In the genomic region with DNA sequence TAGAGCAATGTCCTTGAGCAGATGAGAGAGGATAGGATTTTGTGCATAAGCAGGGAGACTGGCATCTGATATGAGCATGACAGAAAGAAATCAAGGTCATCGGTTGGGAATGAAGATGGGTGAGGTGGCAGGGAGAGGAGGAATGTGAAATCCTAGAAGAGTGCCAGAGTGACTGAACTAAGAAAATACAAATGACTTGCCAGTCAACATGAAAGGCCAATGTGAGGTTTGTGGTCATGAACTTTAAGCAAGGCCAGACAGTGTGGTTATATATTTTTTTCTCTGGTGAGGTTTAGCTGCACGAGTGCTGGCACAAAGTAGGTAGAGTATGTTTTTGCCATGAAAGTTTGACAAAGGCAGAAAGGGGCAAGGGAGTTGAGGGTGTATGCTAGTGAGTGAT, we compare ENCODE assay signal across 10 cellular contexts. TPM values are rescaled to one million over a fixed set of nuclear protein-coding genes. Genes with fewer than 3 reads are reported as not detected.
DNase-seq lines count a peak whose midpoint lies in the region; ATAC-seq lines count a peak whose summit lies in the region.
"Had no signal": no experiment of that assay in that cellular context is flagged by ENCODE, and none has a peak within 500 bp of the region (broad histone marks: within the 10 kb centered on the region; RNA-seq: fewer than 3 reads in every experiment).

No MANE protein-coding gene starts in this region.

- ATAC-seq in activated naive CD4-positive, alpha-beta T cell treated with anti-CD3 and anti-CD28 coated beads, Interleukin-2, amount 50 U/mL, for 72 hours: peak; percentile 78 to 79
- peak; percentile 89 for ATAC-seq in HG02870 (IDR thresholded peaks at IDR 0.05; ENCODE audit: unreplicated experiment)
- peak; percentile 92 to 97 for ATAC-seq in stimulated activated naive B cell treated with anti-CD40 and anti-IgM and Interleukin-4, amounts not matched to agents 10 μg/mL and 1 μg/mL and 100 μg/mL, for 72 hours (replicated peaks)
- no peak for ATAC-seq in sciatic nerve

- peaks cover 0 to 10% of the 10 kb centered on the region in 2 donors for H3K36me3 Mint-ChIP-seq in activated naive CD4-positive, alpha-beta T cell treated with anti-CD3 and anti-CD28 coated beads, Interleukin-2, amount 50 U/mL, for 72 hours
- H3K36me3 Mint-ChIP-seq in stimulated activated naive B cell treated with anti-CD40 and anti-IgM and Interleukin-4, amounts not matched to agents 10 μg/mL and 1 μg/mL and 100 μg/mL, for 72 hours: peaks cover 0 to 7% of the 10 kb centered on the region in 2 donors
- H3K36me3 Mint-ChIP-seq in CD4-positive, alpha-beta memory T cell: no peaks in the 10 kb centered on the region

- H3K9me3 Mint-ChIP-seq in activated naive CD4-positive, alpha-beta T cell treated with anti-CD3 and anti-CD28 coated beads, Interleukin-2, amount 50 U/mL, for 72 hours: no peaks in the 10 kb centered on the region
- H3K9me3 Mint-ChIP-seq in stimulated activated naive B cell treated with anti-CD40 and anti-IgM and Interleukin-4, amounts not matched to agents 10 μg/mL and 1 μg/mL and 100 μg/mL, for 72 hours: no peaks in the 10 kb centered on the region
- no peaks in the 10 kb centered on the region for H3K9me3 Mint-ChIP-seq in CD4-positive, alpha-beta memory T cell

- peaks cover 11 to 23% of the 10 kb centered on the region in 2 donors for H3K4me1 Mint-ChIP-seq in stimulated activated naive B cell treated with anti-CD40 and anti-IgM and Interleukin-4, amounts not matched to agents 10 μg/mL and 1 μg/mL and 100 μg/mL, for 72 hours
- H3K4me1 Mint-ChIP-seq in CD4-positive, alpha-beta memory T cell: peaks cover 0 to 16% (median 8%) of the 10 kb centered on the region in 4 donors

- peaks cover 12 to 16% of the 10 kb centered on the region in 2 donors for H3K27me3 Mint-ChIP-seq in stimulated activated naive B cell treated with anti-CD40 and anti-IgM and Interleukin-4, amounts not matched to agents 10 μg/mL and 1 μg/mL and 100 μg/mL, for 72 hours
- H3K27me3 Mint-ChIP-seq in CD4-positive, alpha-beta memory T cell: peaks cover 11 to 19% of the 10 kb centered on the region in 2 donors

- DNase-seq in activated naive CD4-positive, alpha-beta T cell treated with anti-CD3 and anti-CD28 coated beads, Interleukin-2, amount 50 U/mL, for 72 hours (ENCODE audit: low spot score in 2 of 2): no peak
- no peak for DNase-seq in activated naive CD4-positive, alpha-beta T cell treated with anti-CD3 and anti-CD28 coated beads, Interleukin-2, amount 50 U/mL, for 16 hours
- DNase-seq in SW480 (ENCODE audit: low spot score): peak; percentile 86
- peak; percentile 32 for DNase-seq in stimulated activated naive B cell treated with anti-CD40 and anti-IgM and Interleukin-4, amounts not matched to agents 10 μg/mL and 1 μg/mL and 100 μg/mL, for 72 hours
- DNase-seq in sciatic nerve (ENCODE audit: low spot score): no peak
- no peak for DNase-seq in middle frontal gyrus (ENCODE audit: extremely low spot score, low spot score)
- DNase-seq in CD4-positive, alpha-beta memory T cell: no peak
- DNase-seq: activated T-cell treated with anti-CD3 and anti-CD28 coated beads, Interleukin-2, amount 50 U/mL, for 1 hour; NCI-H2107 had no signal

- intact Hi-C loops in sciatic nerve (cut with DNase I): no loop called here
- intact Hi-C loops in CD4-positive, alpha-beta memory T cell (cut with micrococcal nuclease): no loop called here

- H3K36me3 ChIP-seq in CD4-positive, alpha-beta memory T cell (ENCODE audit: insufficient read depth, low read length): no peaks in the 10 kb centered on the region

- CTCF ChIA-PET in CD4-positive, alpha-beta memory T cell (lab: Charles Lee; ENCODE audit: partially characterized antibody): interaction anchor here (1.7 kb wide), 1 partner anchor 512 kb away, joined by 4 read pairs; no protein-coding TSS in a partner anchor

- no peaks in the 10 kb centered on the region for H3K27me3 ChIP-seq in CD4-positive, alpha-beta memory T cell (ENCODE audit: insufficient read depth, low read length)

- H3K27ac ChIP-seq in CD4-positive, alpha-beta memory T cell (ENCODE audit: low read depth, low read length): no peak overlapping the region

- H3K9me3 ChIP-seq in CD4-positive, alpha-beta memory T cell (ENCODE audit: control insufficient read depth in 1 of 2, low read length in 2 of 2): no peaks in the 10 kb centered on the region

- H3K4me1 ChIP-seq in CD4-positive, alpha-beta memory T cell (ENCODE audit: insufficient read depth, low read length): peaks cover 33% of the 10 kb centered on the region

- POLR2A ChIA-PET in CD4-positive, alpha-beta memory T cell (lab: Charles Lee; ENCODE audit: partially characterized antibody): no interaction called here

- no peak overlapping the region for H3K4me3 ChIP-seq in CD4-positive, alpha-beta memory T cell (ENCODE audit: low read length in 2 of 2)

- H3K4me3 Mint-ChIP-seq in stimulated activated naive B cell treated with anti-CD40 and anti-IgM and Interleukin-4, amounts not matched to agents 10 μg/mL and 1 μg/mL and 100 μg/mL, for 72 hours: no peak overlapping the region
- no peak overlapping the region for H3K4me3 Mint-ChIP-seq in CD4-positive, alpha-beta memory T cell

- no peak overlapping the region for H3K27ac Mint-ChIP-seq in activated naive CD4-positive, alpha-beta T cell treated with anti-CD3 and anti-CD28 coated beads, Interleukin-2, amount 50 U/mL, for 72 hours
- no peak overlapping the region for H3K27ac Mint-ChIP-seq in stimulated activated naive B cell treated with anti-CD40 and anti-IgM and Interleukin-4, amounts not matched to agents 10 μg/mL and 1 μg/mL and 100 μg/mL, for 72 hours
- no peak overlapping the region for H3K27ac Mint-ChIP-seq in CD4-positive, alpha-beta memory T cell

RNA-seq across cellular contexts. Expression of a gene that starts 21.2 kb away (rescaled TPM):
- total RNA-seq in activated naive CD4-positive, alpha-beta T cell treated with anti-CD3 and anti-CD28 coated beads, Interleukin-2, amount 50 U/mL, for 72 hours: 1 to 10 TPM in 1 of 2 donors, not detected in 1; 1.5 TPM
- 4.8 TPM for total RNA-seq in sciatic nerve
- 1 to 10 TPM; 1.2 to 1.4 TPM for total RNA-seq in CD4-positive, alpha-beta memory T cell
- polyA plus RNA-seq in CD4-positive, alpha-beta memory T cell: 1 to 10 TPM in 1 of 2 donors, under 1 TPM in 1; 0.23 to 1.3 TPM

RNA-seq across cellular contexts. Expression of a gene that starts 41.0 kb away (rescaled TPM):
- 10 to 100 TPM; 18.1 to 20.6 TPM for total RNA-seq in activated naive CD4-positive, alpha-beta T cell treated with anti-CD3 and anti-CD28 coated beads, Interleukin-2, amount 50 U/mL, for 72 hours
- 57.2 TPM for total RNA-seq in sciatic nerve
- total RNA-seq in CD4-positive, alpha-beta memory T cell: 10 to 100 TPM; 34.6 to 37.7 TPM
- 10 to 100 TPM; 20.4 to 22.5 TPM for polyA plus RNA-seq in CD4-positive, alpha-beta memory T cell

Comparison
In these comparisons a context has a peak if more than half of its experiments do, and no peak if none do; other contexts are left out.
1. DNase-seq: peak in SW480 (single experiment) and stimulated activated naive B cell treated with anti-CD40 and anti-IgM and Interleukin-4, amounts not matched to agents 10 μg/mL and 1 μg/mL and 100 μg/mL, for 72 hours (single experiment); none in activated naive CD4-positive, alpha-beta T cell treated with anti-CD3 and anti-CD28 coated beads, Interleukin-2, amount 50 U/mL, for 72 hours (0 of 2), activated naive CD4-positive, alpha-beta T cell treated with anti-CD3 and anti-CD28 coated beads, Interleukin-2, amount 50 U/mL, for 16 hours (single experiment), sciatic nerve (single experiment), middle frontal gyrus (single experiment) and CD4-positive, alpha-beta memory T cell (0 of 5).